Comparison of ENCODE assay signal across 8 cellular contexts in the genomic region with DNA sequence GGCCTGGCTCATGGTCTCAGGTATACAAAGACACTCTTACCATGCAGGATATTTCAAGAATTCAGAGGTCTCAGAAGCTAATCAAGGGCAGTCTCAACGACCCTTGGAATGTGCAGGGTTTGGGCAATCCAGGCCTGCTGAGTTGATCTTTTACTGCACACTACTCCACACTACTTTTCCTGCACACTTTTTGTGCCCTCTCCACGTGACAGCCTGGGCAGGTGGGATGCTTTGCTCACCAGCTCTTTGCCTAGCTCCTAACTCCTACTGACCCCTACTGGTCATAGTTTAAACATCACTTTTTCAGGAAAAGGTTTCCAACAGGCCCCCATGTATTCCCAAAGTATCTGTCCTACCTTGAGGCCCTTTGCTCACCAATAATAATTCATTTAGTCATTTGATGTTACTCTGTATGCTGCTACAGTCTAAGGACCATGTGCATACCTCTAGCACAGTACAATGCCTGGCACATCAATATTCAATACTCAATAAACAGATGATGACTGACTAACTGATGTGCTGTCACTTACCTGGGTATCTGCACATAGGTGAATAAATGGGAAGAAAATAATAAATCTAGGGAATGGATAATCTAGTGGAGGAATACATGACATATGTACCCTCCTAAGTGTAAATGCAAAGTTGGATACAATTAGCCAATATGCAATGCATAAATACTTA. TPM values are rescaled to one million over a fixed set of nuclear protein-coding genes. Genes with fewer than 3 reads are reported as not detected.
DNase-seq lines count a peak whose midpoint lies in the region; ATAC-seq, FAIRE-seq and TF ChIP-seq lines count a peak whose summit lies in the region.

No MANE protein-coding gene starts in this region.

- TF ChIP-seq CTCF in keratinocyte (optimal IDR thresholded peaks at IDR 0.05 in 1 of 3, IDR thresholded peaks at IDR 0.05 in 1 of 3, conservative IDR thresholded peaks at IDR 0.05 in 1 of 3; ENCODE audit: extremely low read depth in 1 of 3, insufficient read depth in 2 of 3, low read length in 3 of 3), result peak; percentile 66 to 67 (median 67)

- FAIRE-seq in keratinocyte (lab: Jason Lieb, UNC), result peak; percentile 63

- H4K20me1 ChIP-seq in keratinocyte (ENCODE audit: control insufficient read depth, extremely low read depth, insufficient read depth, low read length), result no peaks in the 10 kb centered on the region

- peaks cover 8% of the 10 kb centered on the region for H3K4me1 ChIP-seq in keratinocyte (ENCODE audit: control insufficient read depth, extremely low read depth, insufficient read depth, low read length)

- H3K27ac ChIP-seq in keratinocyte (ENCODE audit: control insufficient read depth, insufficient read depth, low read length), result no peak overlapping the region

- H3K36me3 ChIP-seq in H7 (replicated peaks; ENCODE audit: control insufficient read depth, insufficient read depth, low read length), result no peaks in the 10 kb centered on the region
- no peaks in the 10 kb centered on the region for H3K36me3 ChIP-seq in keratinocyte (ENCODE audit: control insufficient read depth in 2 of 2, extremely low read depth in 1 of 2, insufficient read depth in 2 of 2, low read length in 2 of 2)

- H3K9me3 ChIP-seq in keratinocyte (ENCODE audit: control insufficient read depth, low read depth, low read length), result no peaks in the 10 kb centered on the region

- dilution Hi-C loops in keratinocyte (cut with MboI; ENCODE audit: extremely low pct_ligation_motif_present, low sequenced_read_pairs), result loop anchor here (25.0 kb wide), 1 partner anchor 247 kb away; a partner anchor contains a TSS

- peaks cover 1% of the 10 kb centered on the region; the same call in 1 of the 2 replicates for H3K27me3 ChIP-seq in H7 (ENCODE audit: control insufficient read depth, insufficient read depth, low read length)
- H3K27me3 ChIP-seq in keratinocyte (ENCODE audit: control insufficient read depth, extremely low read depth, insufficient read depth, low read length), result peaks cover 5% of the 10 kb centered on the region

- DNase-seq in CMK (ENCODE audit: low read depth) (peak; percentile 25), H7 (peak; percentile 63), keratinocyte (ENCODE audit: low read depth, low spot score) (no peak)
- no peak for DNase-seq in activated CD4-positive, alpha-beta T cell treated with anti-CD3 and anti-CD28 coated beads, Interleukin-2, amount 50 U/mL, for 4 hours

- no peaks in the 10 kb centered on the region for H3K79me2 ChIP-seq in keratinocyte (ENCODE audit: control insufficient read depth, insufficient read depth, low read length)

- H3K9ac ChIP-seq in keratinocyte (ENCODE audit: control insufficient read depth, extremely low read depth, insufficient read depth, low read length), result no peak overlapping the region

- ATAC-seq in SK-N-SH treated with all-trans-retinoic acid at 6 μM for 48 hours (peak; percentile 69), GM21367 (IDR thresholded peaks at IDR 0.05; ENCODE audit: unreplicated experiment) (no peak), HG02840 (IDR thresholded peaks at IDR 0.05; ENCODE audit: low FRiP score, unreplicated experiment) (no peak), HG02571 (IDR thresholded peaks at IDR 0.05; ENCODE audit: unreplicated experiment) (no peak)

- no peak overlapping the region for H2AFZ ChIP-seq in keratinocyte (ENCODE audit: control insufficient read depth, low read length)

- H3K4me2 ChIP-seq in keratinocyte (ENCODE audit: control insufficient read depth, extremely low read depth, insufficient read depth, low read depth, low read length), result no peak overlapping the region

- H3K9me1 ChIP-seq in keratinocyte (ENCODE audit: control insufficient read depth, extremely low read depth, insufficient read depth, low read length), result no peaks in the 10 kb centered on the region

- H3K4me3 ChIP-seq in H7 (ENCODE audit: insufficient read depth, low read depth, low read length) (no peak overlapping the region), keratinocyte (ENCODE audit: control insufficient read depth in 2 of 3, extremely low read depth in 1 of 3, insufficient read depth in 2 of 3, low read depth in 1 of 3, low read length in 3 of 3) (no peak overlapping the region)

TF ChIP-seq in SK-N-SH treated with all-trans-retinoic acid at 6 μM for 48 hours, 23 proteins besides CTCF, POLR2A, EP300 and RAD21 (continues in another document):
- TF ChIP-seq, protein P1, sequence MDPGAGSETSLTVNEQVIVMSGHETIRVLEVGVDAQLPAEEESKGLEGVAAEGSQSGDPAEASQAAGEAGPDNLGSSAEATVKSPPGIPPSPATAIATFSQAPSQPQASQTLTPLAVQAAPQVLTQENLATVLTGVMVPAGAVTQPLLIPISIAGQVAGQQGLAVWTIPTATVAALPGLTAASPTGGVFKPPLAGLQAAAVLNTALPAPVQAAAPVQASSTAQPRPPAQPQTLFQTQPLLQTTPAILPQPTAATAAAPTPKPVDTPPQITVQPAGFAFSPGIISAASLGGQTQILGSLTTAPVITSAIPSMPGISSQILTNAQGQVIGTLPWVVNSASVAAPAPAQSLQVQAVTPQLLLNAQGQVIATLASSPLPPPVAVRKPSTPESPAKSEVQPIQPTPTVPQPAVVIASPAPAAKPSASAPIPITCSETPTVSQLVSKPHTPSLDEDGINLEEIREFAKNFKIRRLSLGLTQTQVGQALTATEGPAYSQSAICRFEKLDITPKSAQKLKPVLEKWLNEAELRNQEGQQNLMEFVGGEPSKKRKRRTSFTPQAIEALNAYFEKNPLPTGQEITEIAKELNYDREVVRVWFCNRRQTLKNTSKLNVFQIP (CRISPR knock-in tag; IDR thresholded peaks at IDR 0.05; ENCODE audit: borderline replicate concordance, low read depth), result no peak
- TF ChIP-seq CSDC2 (CRISPR knock-in tag; IDR thresholded peaks at IDR 0.05) (no peak), RARB (CRISPR knock-in tag; IDR thresholded peaks at IDR 0.05) (no peak), ARNTL (CRISPR knock-in tag; IDR thresholded peaks at IDR 0.05; ENCODE audit: borderline replicate concordance, low read depth) (no peak), ZFP30 (CRISPR knock-in tag; IDR thresholded peaks at IDR 0.05) (no peak), GLIS3 (CRISPR knock-in tag; IDR thresholded peaks at IDR 0.05) (no peak), ESRRG (CRISPR knock-in tag; IDR thresholded peaks at IDR 0.05) (no peak)
- TF ChIP-seq, protein P2, sequence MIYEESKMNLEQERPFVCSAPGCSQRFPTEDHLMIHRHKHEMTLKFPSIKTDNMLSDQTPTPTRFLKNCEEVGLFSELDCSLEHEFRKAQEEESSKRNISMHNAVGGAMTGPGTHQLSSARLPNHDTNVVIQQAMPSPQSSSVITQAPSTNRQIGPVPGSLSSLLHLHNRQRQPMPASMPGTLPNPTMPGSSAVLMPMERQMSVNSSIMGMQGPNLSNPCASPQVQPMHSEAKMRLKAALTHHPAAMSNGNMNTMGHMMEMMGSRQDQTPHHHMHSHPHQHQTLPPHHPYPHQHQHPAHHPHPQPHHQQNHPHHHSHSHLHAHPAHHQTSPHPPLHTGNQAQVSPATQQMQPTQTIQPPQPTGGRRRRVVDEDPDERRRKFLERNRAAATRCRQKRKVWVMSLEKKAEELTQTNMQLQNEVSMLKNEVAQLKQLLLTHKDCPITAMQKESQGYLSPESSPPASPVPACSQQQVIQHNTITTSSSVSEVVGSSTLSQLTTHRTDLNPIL (CRISPR knock-in tag; IDR thresholded peaks at IDR 0.05; ENCODE audit: low read depth), result no peak
- TF ChIP-seq, protein P3, sequence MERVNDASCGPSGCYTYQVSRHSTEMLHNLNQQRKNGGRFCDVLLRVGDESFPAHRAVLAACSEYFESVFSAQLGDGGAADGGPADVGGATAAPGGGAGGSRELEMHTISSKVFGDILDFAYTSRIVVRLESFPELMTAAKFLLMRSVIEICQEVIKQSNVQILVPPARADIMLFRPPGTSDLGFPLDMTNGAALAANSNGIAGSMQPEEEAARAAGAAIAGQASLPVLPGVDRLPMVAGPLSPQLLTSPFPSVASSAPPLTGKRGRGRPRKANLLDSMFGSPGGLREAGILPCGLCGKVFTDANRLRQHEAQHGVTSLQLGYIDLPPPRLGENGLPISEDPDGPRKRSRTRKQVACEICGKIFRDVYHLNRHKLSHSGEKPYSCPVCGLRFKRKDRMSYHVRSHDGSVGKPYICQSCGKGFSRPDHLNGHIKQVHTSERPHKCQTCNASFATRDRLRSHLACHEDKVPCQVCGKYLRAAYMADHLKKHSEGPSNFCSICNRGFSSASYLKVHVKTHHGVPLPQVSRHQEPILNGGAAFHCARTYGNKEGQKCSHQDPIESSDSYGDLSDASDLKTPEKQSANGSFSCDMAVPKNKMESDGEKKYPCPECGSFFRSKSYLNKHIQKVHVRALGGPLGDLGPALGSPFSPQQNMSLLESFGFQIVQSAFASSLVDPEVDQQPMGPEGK (CRISPR knock-in tag; IDR thresholded peaks at IDR 0.05; ENCODE audit: borderline replicate concordance), result no peak

RNA-seq across cellular contexts. Expression of a gene that starts 9.6 kb away (rescaled TPM):
- 74.9 and 81.6 TPM in 2 replicates for total RNA-seq in H7 (2014; rRNA removed; shearing (Covaris generic))
- polyA plus RNA-seq in keratinocyte, result 23.8 to 44.6 TPM (median 35.0 TPM) in 3 replicates
- polyA plus RNA-seq in keratinocyte (2011; ENCODE audit: low read depth), result 15.5 TPM
- polyA plus RNA-seq in keratinocyte (2011; cell fraction: cytosol; rRNA removed), result 21.0 and 40.4 TPM in 2 replicates
- polyA plus RNA-seq in keratinocyte (2011; cell fraction: nucleus; rRNA removed), result 11.3 and 13.9 TPM in 2 replicates
- 34.1 and 43.4 TPM in 2 replicates for polyA plus RNA-seq in keratinocyte (2012; ENCODE audit: low replicate concordance)
- polyA minus RNA-seq in keratinocyte, result 10.1 to 14.7 TPM (median 10.8 TPM) in 3 replicates
- polyA minus RNA-seq in keratinocyte (2011; cell fraction: cytosol; rRNA and poly(A)+ RNA removed), result 29.5 TPM
- 3.2 and 3.3 TPM in 2 replicates for polyA minus RNA-seq in keratinocyte (2011; cell fraction: nucleus; rRNA and poly(A)+ RNA removed)

RNA-seq across cellular contexts. Expression of a gene that starts 11.8 kb away (rescaled TPM):
- total RNA-seq in H7 (2014; rRNA removed; shearing (Covaris generic)), result not detected in 2 replicates
- not detected in 3 replicates for polyA plus RNA-seq in keratinocyte
- not detected for polyA plus RNA-seq in keratinocyte (2011; ENCODE audit: low read depth)
- polyA plus RNA-seq in keratinocyte (2011; cell fraction: cytosol; rRNA removed), result not detected in 2 replicates
- not detected in 2 replicates for polyA plus RNA-seq in keratinocyte (2011; cell fraction: nucleus; rRNA removed)
- not detected in 2 replicates for polyA plus RNA-seq in keratinocyte (2012; ENCODE audit: low replicate concordance)
- not detected in 3 replicates for polyA minus RNA-seq in keratinocyte
- polyA minus RNA-seq in keratinocyte (2011; cell fraction: cytosol; rRNA and poly(A)+ RNA removed), result not detected
- polyA minus RNA-seq in keratinocyte (2011; cell fraction: nucleus; rRNA and poly(A)+ RNA removed), result not detected in 2 replicates

RNA-seq across cellular contexts. Expression of a gene that starts 36.3 kb away (rescaled TPM):
- not detected in 2 replicates for total RNA-seq in H7 (2014; rRNA removed; shearing (Covaris generic))
- not detected in 3 replicates for polyA plus RNA-seq in keratinocyte
- not detected for polyA plus RNA-seq in keratinocyte (2011; ENCODE audit: low read depth)
- polyA plus RNA-seq in keratinocyte (2011; cell fraction: cytosol; rRNA removed), result not detected in 2 replicates
- polyA plus RNA-seq in keratinocyte (2011; cell fraction: nucleus; rRNA removed), result not detected in 2 replicates
- polyA plus RNA-seq in keratinocyte (2012; ENCODE audit: low replicate concordance), result not detected in 2 replicates
- polyA minus RNA-seq in keratinocyte, result not detected in 3 replicates
- polyA minus RNA-seq in keratinocyte (2011; cell fraction: cytosol; rRNA and poly(A)+ RNA removed), result not detected
- polyA minus RNA-seq in keratinocyte (2011; cell fraction: nucleus; rRNA and poly(A)+ RNA removed), result not detected in 2 replicates

Comparison
In these comparisons a context has a peak if more than half of its experiments do, and no peak if none do; other contexts are left out.
1. DNase-seq: peak in CMK (single experiment) and H7 (single experiment); none in keratinocyte (single experiment) and activated CD4-positive, alpha-beta T cell treated with anti-CD3 and anti-CD28 coated beads, Interleukin-2, amount 50 U/mL, for 4 hours (0 of 2).